1 cellular context compared by ENCODE assay signal in genomic region chr5:150177721-150178120, GRCh38.
TF ChIP-seq lines count a peak whose summit lies in the region.

No MANE protein-coding gene starts in this region.

TF ChIP-seq in IMR-90, 13 proteins besides CTCF, POLR2A, EP300 and RAD21 (continued from another document):
- no peak for TF ChIP-seq USF2 (IDR thresholded peaks at IDR 0.05; ENCODE audit: low read depth, low read length)
